In genomic region chr14:53695692-53696091, GRCh38 we compare ENCODE assay signal across 24 cellular contexts.
"Had no signal": no experiment of that assay in that cellular context is flagged by ENCODE, and none has a peak within 500 bp of the region (broad histone marks: within the 10 kb centered on the region; RNA-seq: fewer than 3 reads in every experiment).

No MANE protein-coding gene starts in this region.

- H3K27me3 ChIP-seq: neutrophil, pancreas, suprapubic skin, transverse colon, upper lobe of right lung, vagina had no signal

- H3K27ac Mint-ChIP-seq: immature natural killer cell; memory B cell; natural killer cell; stimulated activated naive CD8-positive, alpha-beta T cell treated with anti-CD3 and anti-CD28 coated beads, Interleukin-15, amount 100 ng/mL, for 72 hours had no signal

- H3K27me3 Mint-ChIP-seq: stimulated activated naive CD8-positive, alpha-beta T cell treated with anti-CD3 and anti-CD28 coated beads, Interleukin-15, amount 100 ng/mL, for 72 hours had no signal

- H3K36me3 Mint-ChIP-seq: memory B cell, natural killer cell had no signal

- ATAC-seq: left ventricle myocardium superior; natural killer cell; pancreas; sciatic nerve; stimulated activated naive CD8-positive, alpha-beta T cell treated with anti-CD3 and anti-CD28 coated beads, Interleukin-15, amount 100 ng/mL, for 72 hours; upper lobe of right lung had no signal

- H3K4me2 ChIP-seq: smooth muscle cell had no signal

- H3K4me3 ChIP-seq: dorsolateral prefrontal cortex, lung, pancreas, smooth muscle cell, suprapubic skin, transverse colon, upper lobe of right lung, vagina had no signal

- DNase-seq: dorsolateral prefrontal cortex; effector CD4-positive, alpha-beta T cell; hypothalamus; immature natural killer cell; islet precursor cell; left ventricle myocardium superior; natural killer cell; pancreas; stimulated activated CD4-positive, alpha-beta T cell treated with anti-CD3 and anti-CD28 coated beads, Interleukin-12 subunit alpha, Interleukin-12 subunit beta, amount 100 ng/mL, for 4 hours; stimulated activated CD4-positive, alpha-beta T cell treated with anti-CD3 and anti-CD28 coated beads, Interleukin-1b, Interleukin-23, amount 100 ng/mL, for 48 hours; stimulated activated CD4-positive, alpha-beta T cell treated with anti-CD3 and anti-CD28 coated beads, Interleukin-4, amount 100 ng/mL, for 1 hour; stimulated activated CD8-positive, alpha-beta memory T cell treated with anti-CD3 and anti-CD28 coated beads, Interleukin-4, amount 100 ng/mL, for 48 hours; stimulated activated naive CD4-positive, alpha-beta T cell; stimulated activated naive CD8-positive, alpha-beta T cell treated with anti-CD3 and anti-CD28 coated beads, Interleukin-15, amount 100 ng/mL, for 72 hours; transverse colon; upper lobe of right lung had no signal

- H3K4me1 Mint-ChIP-seq: memory B cell; natural killer cell; neural crest cell; stimulated activated naive CD8-positive, alpha-beta T cell treated with anti-CD3 and anti-CD28 coated beads, Interleukin-15, amount 100 ng/mL, for 72 hours had no signal

- H3K9me3 ChIP-seq: neutrophil, pancreas, suprapubic skin, transverse colon, upper lobe of right lung, vagina had no signal

- H3K4me3 Mint-ChIP-seq: immature natural killer cell; memory B cell; natural killer cell; neural crest cell; stimulated activated naive CD8-positive, alpha-beta T cell treated with anti-CD3 and anti-CD28 coated beads, Interleukin-15, amount 100 ng/mL, for 72 hours had no signal

- H3K36me3 ChIP-seq: neutrophil, pancreas, suprapubic skin, transverse colon, upper lobe of right lung, vagina had no signal

- H3K27ac ChIP-seq: dorsolateral prefrontal cortex, neutrophil, pancreas, suprapubic skin, transverse colon, upper lobe of right lung, vagina had no signal

- H3K4me1 ChIP-seq: pancreas, suprapubic skin, transverse colon, upper lobe of right lung, vagina had no signal
